ENCODE assay signal across 18 cellular contexts in the genomic region with DNA sequence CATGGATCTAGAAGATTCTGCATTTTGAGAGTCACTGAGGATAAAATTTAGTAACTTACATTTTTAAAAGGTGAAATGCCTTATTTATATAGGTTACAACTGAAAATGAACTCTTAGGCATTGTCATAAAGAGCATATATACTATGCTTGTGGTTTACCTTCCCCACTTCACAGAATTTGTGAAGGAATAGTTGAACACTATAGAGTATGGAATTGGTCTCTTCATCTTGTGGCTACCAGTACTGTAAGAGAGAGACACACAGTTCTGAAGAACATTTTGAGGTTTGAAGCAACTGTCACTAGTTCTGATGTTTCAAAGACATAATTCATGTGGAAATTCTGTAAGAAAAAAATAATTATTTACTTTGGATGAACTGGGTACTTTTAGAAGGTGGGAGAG.
"Had no signal": no experiment of that assay in that cellular context is flagged by ENCODE, and none has a peak within 500 bp of the region (broad histone marks: within the 10 kb centered on the region; RNA-seq: fewer than 3 reads in every experiment).

No MANE protein-coding gene starts in this region.

- H3K9me3 ChIP-seq: breast epithelium, gastrocnemius medialis, heart left ventricle, pancreas, tibial artery, uterus had no signal

- H3K27me3 Mint-ChIP-seq: activated B cell treated with CpG ODN at 0.5 μM for 24 hours; activated CD4-positive, alpha-beta T cell treated with anti-CD3 and anti-CD28 coated beads, Interleukin-2, amount 10 ng/mL, durations not matched to agents 7 days and 5 days had no signal

- DNase-seq: activated B cell treated with CpG ODN at 0.5 μM for 24 hours; activated CD4-positive, alpha-beta T cell treated with anti-CD3 and anti-CD28 coated beads, Interleukin-2, amount 10 ng/mL, durations not matched to agents 7 days and 5 days; activated CD8-positive, alpha-beta memory T cell treated with anti-CD3 and anti-CD28 coated beads for 24 hours; activated effector memory CD4-positive, alpha-beta T cell treated with Interleukin-2 at 50 U/mL for 16 hours; aorta; erythroblast; gastrocnemius medialis; heart left ventricle; immature natural killer cell; mesendoderm; pancreas; stimulated activated CD4-positive, alpha-beta T cell treated with anti-CD3 and anti-CD28 coated beads, Interleukin-1b, Interleukin-23, amount 100 ng/mL, for 48 hours; SW 1271; tibial artery; uterus had no signal

- H3K9me3 Mint-ChIP-seq: activated B cell treated with CpG ODN at 0.5 μM for 24 hours; activated CD4-positive, alpha-beta T cell treated with anti-CD3 and anti-CD28 coated beads, Interleukin-2, amount 10 ng/mL, durations not matched to agents 7 days and 5 days; immature natural killer cell; neural crest cell; T-helper 2 cell treated with Interferon-gamma antibody and Interleukin-4, amounts not matched to agents 5 μg/mL and 100 μg/mL, for 36 hours had no signal

- H3K4me3 Mint-ChIP-seq: activated B cell treated with CpG ODN at 0.5 μM for 24 hours; activated CD4-positive, alpha-beta T cell treated with anti-CD3 and anti-CD28 coated beads, Interleukin-2, amount 10 ng/mL, durations not matched to agents 7 days and 5 days; immature natural killer cell; neural crest cell; T-helper 2 cell treated with Interferon-gamma antibody and Interleukin-4, amounts not matched to agents 5 μg/mL and 100 μg/mL, for 36 hours had no signal

- FAIRE-seq: pancreas had no signal

- H3K4me3 ChIP-seq: breast epithelium, gastrocnemius medialis, heart left ventricle, pancreas, tibial artery, uterus had no signal

- ATAC-seq: gastrocnemius medialis, pancreas had no signal

- H3K36me3 ChIP-seq: breast epithelium, uterus had no signal

- H3K27ac Mint-ChIP-seq: activated CD4-positive, alpha-beta T cell treated with anti-CD3 and anti-CD28 coated beads, Interleukin-2, amount 10 ng/mL, durations not matched to agents 7 days and 5 days; T-helper 2 cell treated with Interferon-gamma antibody and Interleukin-4, amounts not matched to agents 5 μg/mL and 100 μg/mL, for 36 hours had no signal

- H3K27ac ChIP-seq: breast epithelium, gastrocnemius medialis, heart left ventricle, tibial artery, uterus had no signal

- H3K27me3 ChIP-seq: breast epithelium, gastrocnemius medialis, heart left ventricle, pancreas, tibial artery, uterus had no signal
